Comparison of ENCODE assay signal across 25 cellular contexts in the genomic region with DNA sequence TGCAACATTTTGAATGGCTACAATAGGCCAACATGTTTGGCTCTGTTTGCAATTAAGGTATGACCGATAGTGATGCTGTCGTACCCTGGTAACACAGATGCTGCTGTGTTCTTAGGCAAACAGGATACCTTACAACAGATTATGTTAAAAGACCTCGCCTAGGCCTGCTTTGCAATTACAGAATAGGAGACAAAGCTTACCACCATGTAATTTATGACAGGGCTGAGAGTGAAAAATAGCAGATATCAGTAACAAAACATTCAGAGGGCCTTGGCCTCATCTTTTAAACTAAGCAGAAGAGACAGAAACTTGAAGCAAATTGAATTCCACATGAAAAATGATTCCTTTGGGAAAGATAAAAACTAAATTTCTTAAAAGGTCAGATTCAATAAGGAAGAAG. TPM values are rescaled to one million over a fixed set of nuclear protein-coding genes. Genes with fewer than 3 reads are reported as not detected.
DNase-seq lines count a peak whose midpoint lies in the region; ATAC-seq and TF ChIP-seq lines count a peak whose summit lies in the region.
"Had no signal": no experiment of that assay in that cellular context is flagged by ENCODE, and none has a peak within 500 bp of the region (broad histone marks: within the 10 kb centered on the region; RNA-seq: fewer than 3 reads in every experiment).

No MANE protein-coding gene starts in this region.

- no peaks in the 10 kb centered on the region for H3K9me2 ChIP-seq in Loucy (replicated peaks; ENCODE audit: low read depth, low read length)

- H3K9me3 Mint-ChIP-seq in nephron = no peaks in the 10 kb centered on the region
- H3K9me3 Mint-ChIP-seq: activated B cell treated with CpG ODN at 0.5 μM for 24 hours, neural progenitor cell had no signal

- peaks cover 23% of the 10 kb centered on the region for H3K4me1 ChIP-seq in Loucy (ENCODE audit: insufficient read depth, low read length, poor library complexity, severe bottlenecking)

- no peak overlapping the region for H3K4me3 Mint-ChIP-seq in T-helper 17 cell
- no peak overlapping the region for H3K4me3 Mint-ChIP-seq in nephron
- H3K4me3 Mint-ChIP-seq: activated B cell treated with CpG ODN at 0.5 μM for 24 hours, neural progenitor cell had no signal

- DNase-seq in NCI-H2081 (lab: John Stamatoyannopoulos, UW) = peak; percentile 15 to 26
- no peak for DNase-seq in NCI-H2081 treated with DMSO at 0.1 percent for 48 hours (lab: John Stamatoyannopoulos, UW)
- no peak for DNase-seq in T-helper 17 cell
- DNase-seq in SKM-1 (lab: John Stamatoyannopoulos, UW; ENCODE audit: unreplicated experiment) = no peak
- no peak for DNase-seq in caudate nucleus (lab: John Stamatoyannopoulos, UW)
- DNase-seq: activated B cell treated with CpG ODN at 0.5 μM for 24 hours; activated CD4-positive, alpha-beta T cell treated with anti-CD3 and anti-CD28 coated beads, Interleukin-2, amount 50 U/mL, for 1 hour; activated T-cell treated with anti-CD3 and anti-CD28 coated beads, Interleukin-2, amount 50 U/mL, for 48 hours; Calu3; Kasumi-1; kidney; MV-4-11; NCI-H187 treated with DMSO at 0.1 percent for 48 hours; NCI-H226; stimulated activated CD4-positive, alpha-beta T cell treated with anti-CD3 and anti-CD28 coated beads, Interleukin-15, amount 100 ng/mL, for 24 hours; stimulated activated naive CD8-positive, alpha-beta T cell treated with anti-CD3 and anti-CD28 coated beads, Interleukin-15, Interleukin-2, amounts not matched to agents 100 U/mL and 50 U/mL, for 24 hours; T1000 had no signal

- peak overlapping the region; percentile 40 for H3K4me2 ChIP-seq in Loucy (ENCODE audit: low read depth, low read length, poor library complexity, severe bottlenecking)
- H3K4me2 ChIP-seq: neural progenitor cell had no signal

- H3K79me2 ChIP-seq in Loucy (ENCODE audit: insufficient read depth, low read length) = peaks cover 66% of the 10 kb centered on the region

- H3K27ac Mint-ChIP-seq in T-helper 17 cell (peak overlapping the region; percentile 11), nephron (peak overlapping the region; percentile 20 to 75 (median 33))
- H3K27ac Mint-ChIP-seq: activated B cell treated with CpG ODN at 0.5 μM for 24 hours, neural progenitor cell, progenitor cell of endocrine pancreas had no signal

- H3K27me3 Mint-ChIP-seq in T-helper 17 cell (peaks cover 4% of the 10 kb centered on the region), nephron (ENCODE audit: low read depth) (peaks cover 27% of the 10 kb centered on the region)

- H3K36me3 Mint-ChIP-seq in T-helper 17 cell (ENCODE audit: low read depth) (no peaks in the 10 kb centered on the region), nephron (ENCODE audit: low read depth) (no peaks in the 10 kb centered on the region)
- H3K36me3 Mint-ChIP-seq: neural progenitor cell had no signal

- H3K27ac ChIP-seq in caudate nucleus (ENCODE audit: low read depth, low read length) = no peak overlapping the region
- H3K27ac ChIP-seq: 22Rv1, neural progenitor cell had no signal

- H3F3A ChIP-seq in Loucy (ENCODE audit: low read depth) = no peaks in the 10 kb centered on the region

- no peak overlapping the region for H2AFZ ChIP-seq in Loucy (ENCODE audit: low read length)
- H2AFZ ChIP-seq: neural progenitor cell had no signal

- H3K9me3 ChIP-seq in Loucy (ENCODE audit: insufficient read depth, low read depth, low read length) = no peaks in the 10 kb centered on the region
- H3K9me3 ChIP-seq in T-helper 17 cell (ENCODE audit: control insufficient read depth, low read length, poor library complexity, severe bottlenecking) = no peaks in the 10 kb centered on the region

- no peaks in the 10 kb centered on the region for H3K27me3 ChIP-seq in Loucy (ENCODE audit: insufficient read depth, low read length, poor library complexity, severe bottlenecking)
- H3K27me3 ChIP-seq: neural progenitor cell had no signal

- no peak for ATAC-seq in T-helper 17 cell
- ATAC-seq in GM18511 (IDR thresholded peaks at IDR 0.05; ENCODE audit: unreplicated experiment) = no peak
- ATAC-seq: HCT116; HepG2; stimulated activated naive CD8-positive, alpha-beta T cell treated with anti-CD3 and anti-CD28 coated beads, Interleukin-15, Interleukin-2, amounts not matched to agents 100 U/mL and 50 U/mL, for 24 hours had no signal

- no peak overlapping the region for H3K4me3 ChIP-seq in Loucy (ENCODE audit: low read length, poor library complexity, severe bottlenecking)
- H3K4me3 ChIP-seq: neural progenitor cell had no signal

- no peak for TF ChIP-seq CTCF in Loucy (conservative IDR thresholded peaks at IDR 0.05; ENCODE audit: low read length)
- TF ChIP-seq CTCF in nephron (IDR thresholded peaks at IDR 0.05; ENCODE audit: unreplicated experiment in 3 of 3) = no peak

- peaks cover 8% of the 10 kb centered on the region for H3K4me1 Mint-ChIP-seq in T-helper 17 cell
- H3K4me1 Mint-ChIP-seq in nephron = peaks cover 43% of the 10 kb centered on the region
- H3K4me1 Mint-ChIP-seq: activated B cell treated with CpG ODN at 0.5 μM for 24 hours had no signal

- H4K20me1 ChIP-seq in Loucy (ENCODE audit: insufficient read depth, low read length, poor library complexity, severe bottlenecking) = peaks cover 11% of the 10 kb centered on the region

- H3K9ac ChIP-seq in Loucy (ENCODE audit: low read depth, low read length, poor library complexity, severe bottlenecking) = no peak overlapping the region
- H3K9ac ChIP-seq: neural progenitor cell had no signal

- H3K36me3 ChIP-seq in Loucy (ENCODE audit: insufficient read depth, low read length) = peaks cover 31% of the 10 kb centered on the region; the same call in 1 of the 2 replicates
- H3K36me3 ChIP-seq: neural progenitor cell had no signal

RNA-seq across cellular contexts. Expression of a gene that starts 29.4 kb away (rescaled TPM):
- 100 to 1,000 TPM; 141 to 184 TPM for total RNA-seq in T-helper 17 cell

Comparison
In these comparisons a context has a peak if more than half of its experiments do, and no peak if none do; other contexts are left out.
1. DNase-seq: peak in NCI-H2081 (2 of 2); none in NCI-H2081 treated with DMSO at 0.1 percent for 48 hours (single experiment), T-helper 17 cell (0 of 3), SKM-1 (single experiment) and caudate nucleus (0 of 61).